ENCODE assay signal across 8 cellular contexts in the genomic region with DNA sequence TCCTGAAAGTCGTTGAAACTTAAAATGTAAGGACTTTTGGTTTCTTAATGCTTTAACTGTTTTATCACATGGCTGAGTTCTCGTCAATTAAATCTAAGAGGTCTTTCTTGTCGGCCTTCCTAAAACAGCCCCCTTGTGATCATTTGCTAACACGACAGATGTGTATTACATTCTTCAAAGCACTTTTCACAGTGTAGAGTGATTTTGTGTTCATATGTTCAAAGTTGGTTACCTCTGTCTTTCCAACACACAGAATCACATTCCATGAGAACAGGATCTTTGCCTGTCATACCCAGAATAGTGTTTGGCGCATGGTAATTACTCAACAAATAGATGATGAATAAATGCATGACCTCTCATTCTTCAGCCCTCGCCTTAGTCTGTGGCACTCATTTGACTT. TPM values are rescaled to one million over a fixed set of nuclear protein-coding genes. Genes with fewer than 3 reads are reported as not detected.
DNase-seq lines count a peak whose midpoint lies in the region; ATAC-seq lines count a peak whose summit lies in the region.

No MANE protein-coding gene starts in this region.

- peaks cover 2% of the 10 kb centered on the region; the same call in 1 of the 2 replicates for H3K36me3 ChIP-seq in H7 (replicated peaks; ENCODE audit: control insufficient read depth, insufficient read depth, low read length)

- peak overlapping the region; percentile 51 for H3K4me3 ChIP-seq in H7 (ENCODE audit: insufficient read depth, low read depth, low read length)

- no peak for ATAC-seq in sciatic nerve

- DNase-seq in H7: no peak
- peak; percentile 25 for DNase-seq in RPMI7951 (ENCODE audit: low read depth)
- DNase-seq in foreskin melanocyte: peak; percentile 56
- peak; percentile 17 for DNase-seq in stromal cell of bone marrow (ENCODE audit: low read depth)
- no peak for DNase-seq in SKM-1 (lab: John Stamatoyannopoulos, UW; ENCODE audit: unreplicated experiment)
- DNase-seq in caudate nucleus (lab: John Stamatoyannopoulos, UW): no peak
- DNase-seq in globus pallidus (ENCODE audit: low spot score): no peak
- no peak for DNase-seq in sciatic nerve (ENCODE audit: low spot score)

- intact Hi-C loops in sciatic nerve (cut with DNase I): no loop called here

- H3K27me3 ChIP-seq in H7 (ENCODE audit: control insufficient read depth, insufficient read depth, low read length): no peaks in the 10 kb centered on the region; the same call in 1 of the 2 replicates

- H3K27ac ChIP-seq in caudate nucleus (ENCODE audit: low read depth, low read length): no peak overlapping the region

RNA-seq across cellular contexts. Expression of gene GTF2F2, which starts 1.1 kb away (rescaled TPM):
- 30.6 and 40.8 TPM in 2 replicates for total RNA-seq in H7 (2014; rRNA removed; shearing (Covaris generic))
- 29.9 and 31.7 TPM in 2 replicates for total RNA-seq in RPMI7951 (2014; rRNA removed; shearing (Covaris generic))
- 37.1 TPM for total RNA-seq in sciatic nerve

Comparison
In these comparisons a context has a peak if more than half of its experiments do, and no peak if none do; other contexts are left out.
1. DNase-seq: peak in RPMI7951 (single experiment), foreskin melanocyte (single experiment) and stromal cell of bone marrow (single experiment); none in H7 (single experiment), SKM-1 (single experiment), caudate nucleus (0 of 61), globus pallidus (single experiment) and sciatic nerve (single experiment).